Comparison of ENCODE assay signal across 8 cellular contexts in genomic region chr7:22854158-22855048, GRCh38.
DNase-seq lines count a peak whose midpoint lies in the region; ATAC-seq and TF ChIP-seq lines count a peak whose summit lies in the region.

No MANE protein-coding gene starts in this region.

- H4K20me1 ChIP-seq in BLaER1, result no peaks in the 10 kb centered on the region

- ATAC-seq in GM19035 (IDR thresholded peaks at IDR 0.05; ENCODE audit: unreplicated experiment) (peak; percentile 84), HG03196 (IDR thresholded peaks at IDR 0.05; ENCODE audit: unreplicated experiment) (peak; percentile 82)

- H3K27me3 ChIP-seq in BLaER1 (no peaks in the 10 kb centered on the region), muscle layer of colon (ENCODE audit: control insufficient read depth in 1 of 2, insufficient read depth in 2 of 2, low read length in 2 of 2) (no peaks in the 10 kb centered on the region)

- H3K4me1 ChIP-seq in BLaER1 (peaks cover 30% of the 10 kb centered on the region), muscle layer of colon (ENCODE audit: insufficient read depth, low read length) (peaks cover 29% of the 10 kb centered on the region)

- H3K36me3 ChIP-seq in BLaER1 (peaks cover 35% of the 10 kb centered on the region), muscle layer of colon (ENCODE audit: insufficient read depth, low read length) (peaks cover 15% of the 10 kb centered on the region)

- H3K9ac ChIP-seq in BLaER1 (peak overlapping the region; percentile 92), muscle layer of colon (ENCODE audit: low read length) (peak overlapping the region; percentile 76)

- peak; percentile 65 for TF ChIP-seq POLR2A in erythroblast (IDR thresholded peaks at IDR 0.05; ENCODE audit: low read length)

- H3K27ac ChIP-seq in BLaER1 (peak overlapping the region; percentile 97), muscle layer of colon (ENCODE audit: low read depth, low read length) (peak overlapping the region; percentile 95)

- H3K4me2 ChIP-seq in BLaER1, result peak overlapping the region; percentile 82

- H3K4me3 ChIP-seq in BLaER1, result peak overlapping the region; percentile 88
- H3K4me3 ChIP-seq in muscle layer of colon (ENCODE audit: low read depth in 1 of 2, low read length in 2 of 2), result peak overlapping the region; percentile 18 to 81

- H3K9me3 ChIP-seq in BLaER1, result no peaks in the 10 kb centered on the region
- no peaks in the 10 kb centered on the region for H3K9me3 ChIP-seq in muscle layer of colon (ENCODE audit: low read length)

- DNase-seq in NCI-H82 treated with DMSO at 0.1 percent for 48 hours (lab: John Stamatoyannopoulos, UW; ENCODE audit: unreplicated experiment) (peak; percentile 79), erythroblast (lab: John Stamatoyannopoulos, UW) (peak; percentile 89 to 90)
- DNase-seq in activated CD8-positive, alpha-beta memory T cell treated with anti-CD3 and anti-CD28 coated beads, Interleukin-2, amount 50 U/mL, for 4 hours, result peak; percentile 81
- DNase-seq in stimulated activated CD8-positive, alpha-beta memory T cell treated with anti-CD3 and anti-CD28 coated beads, Interleukin-7, amount 100 ng/mL, for 24 hours (ENCODE audit: low read depth), result peak; percentile 69

Comparison
In these comparisons a context has a peak if more than half of its experiments do, and no peak if none do; other contexts are left out.
1. Peak in every context shown above with its lines: DNase-seq, ATAC-seq, H3K4me3 ChIP-seq and H3K27ac ChIP-seq.